ENCODE assay signal across 19 cellular contexts in genomic region chr20:32847964-32848363, GRCh38. TPM values are rescaled to one million over a fixed set of nuclear protein-coding genes. Genes with fewer than 3 reads are reported as not detected.
"Had no signal": no experiment of that assay in that cellular context is flagged by ENCODE, and none has a peak within 500 bp of the region (broad histone marks: within the 10 kb centered on the region; RNA-seq: fewer than 3 reads in every experiment).

No MANE protein-coding gene starts in this region.

- H3K27ac Mint-ChIP-seq: activated naive CD4-positive, alpha-beta T cell treated with anti-CD3 and anti-CD28 coated beads, Interleukin-2, amount 10 ng/mL, durations not matched to agents 7 days and 5 days; type B pancreatic cell had no signal

- ATAC-seq: naive thymus-derived CD8-positive, alpha-beta T cell; sciatic nerve had no signal

- H3K4me3 Mint-ChIP-seq: activated naive CD4-positive, alpha-beta T cell treated with anti-CD3 and anti-CD28 coated beads, Interleukin-2, amount 10 ng/mL, durations not matched to agents 7 days and 5 days; naive thymus-derived CD8-positive, alpha-beta T cell; type B pancreatic cell had no signal

- DNase-seq: activated CD4-positive, alpha-beta T cell treated with anti-CD3 and anti-CD28 coated beads for 1 hour; activated CD8-positive, alpha-beta memory T cell treated with anti-CD3 and anti-CD28 coated beads for 24 hours; activated CD8-positive, alpha-beta memory T cell treated with anti-CD3 and anti-CD28 coated beads, Interleukin-2, amount 50 U/mL, for 48 hours; activated naive CD4-positive, alpha-beta T cell treated with anti-CD3 and anti-CD28 coated beads, Interleukin-2, amount 10 ng/mL, durations not matched to agents 7 days and 5 days; effector CD4-positive, alpha-beta T cell; esophagus squamous epithelium; mesendoderm; naive thymus-derived CD8-positive, alpha-beta T cell; SJCRH30; stimulated activated CD4-positive, alpha-beta T cell treated with anti-CD3 and anti-CD28 coated beads, Interleukin-4, amount 100 ng/mL, for 1 hour; T-helper 2 cell; testis had no signal

- H3K4me3 ChIP-seq: esophagus squamous epithelium, SJCRH30, smooth muscle cell, testis had no signal

- H3K27ac ChIP-seq: esophagus squamous epithelium, parathyroid adenoma, SJCRH30, testis, VCaP had no signal

- H3K9me3 ChIP-seq: esophagus squamous epithelium, testis had no signal

- H3K4me1 ChIP-seq: esophagus squamous epithelium, SJCRH30 had no signal

- H3K9me3 Mint-ChIP-seq: activated naive CD4-positive, alpha-beta T cell treated with anti-CD3 and anti-CD28 coated beads, Interleukin-2, amount 10 ng/mL, durations not matched to agents 7 days and 5 days; naive thymus-derived CD8-positive, alpha-beta T cell; type B pancreatic cell had no signal

- H3K27me3 ChIP-seq: esophagus squamous epithelium, SJCRH30, testis had no signal

- H3K27me3 Mint-ChIP-seq: activated naive CD4-positive, alpha-beta T cell treated with anti-CD3 and anti-CD28 coated beads, Interleukin-2, amount 10 ng/mL, durations not matched to agents 7 days and 5 days; naive thymus-derived CD8-positive, alpha-beta T cell; type B pancreatic cell had no signal

RNA-seq across cellular contexts. Expression of gene EFCAB8, which starts 10.8 kb away (rescaled TPM):
- total RNA-seq: cerebellum, lower leg skin had no signal
- polyA plus RNA-seq: naive thymus-derived CD8-positive, alpha-beta T cell had no signal
